ENCODE assay signal across 1 cellular context in genomic region chr5:37086466-37087178, GRCh38.
TF ChIP-seq lines count a peak whose summit lies in the region.

No MANE protein-coding gene starts in this region.

TF ChIP-seq in HepG2, 621 proteins besides CTCF, POLR2A, EP300 and RAD21 (continued from another document and continues in another):
- no peak for TF ChIP-seq SP1 (IDR thresholded peaks at IDR 0.05)
- no peak for TF ChIP-seq SP1 (CRISPR knock-in tag; IDR thresholded peaks at IDR 0.05)
- TF ChIP-seq HINFP (CRISPR knock-in tag; IDR thresholded peaks at IDR 0.05; ENCODE audit: low read depth) = no peak
- no peak; the same call in 1 of the 2 replicates for TF ChIP-seq FOXO1 (CRISPR knock-in tag; IDR thresholded peaks at IDR 0.05)
- TF ChIP-seq, protein P1, sequence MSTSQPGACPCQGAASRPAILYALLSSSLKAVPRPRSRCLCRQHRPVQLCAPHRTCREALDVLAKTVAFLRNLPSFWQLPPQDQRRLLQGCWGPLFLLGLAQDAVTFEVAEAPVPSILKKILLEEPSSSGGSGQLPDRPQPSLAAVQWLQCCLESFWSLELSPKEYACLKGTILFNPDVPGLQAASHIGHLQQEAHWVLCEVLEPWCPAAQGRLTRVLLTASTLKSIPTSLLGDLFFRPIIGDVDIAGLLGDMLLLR (CRISPR knock-in tag; IDR thresholded peaks at IDR 0.05) = no peak
- TF ChIP-seq PBX3 (CRISPR knock-in tag; IDR thresholded peaks at IDR 0.05; ENCODE audit: borderline replicate concordance) = no peak
- TF ChIP-seq NR2F1 (CRISPR knock-in tag; IDR thresholded peaks at IDR 0.05) = peak in 1 of 2 experiments; percentile 79; a peak in 2 of 4 replicates
- no peak for TF ChIP-seq MXD4 (CRISPR knock-in tag; IDR thresholded peaks at IDR 0.05)
- TF ChIP-seq MTF1 (CRISPR knock-in tag; IDR thresholded peaks at IDR 0.05) = no peak
- no peak for TF ChIP-seq MATR3 (CRISPR knock-in tag; IDR thresholded peaks at IDR 0.05)
- TF ChIP-seq HNF4A (CRISPR knock-in tag; IDR thresholded peaks at IDR 0.05) = peak; percentile 52
- peak; percentile 95 for TF ChIP-seq RERE (CRISPR knock-in tag; IDR thresholded peaks at IDR 0.05; ENCODE audit: low read depth)
- no peak for TF ChIP-seq AGO2 (optimal IDR thresholded peaks at IDR 0.05; ENCODE audit: low read depth, low read length)
- TF ChIP-seq, protein P2, sequence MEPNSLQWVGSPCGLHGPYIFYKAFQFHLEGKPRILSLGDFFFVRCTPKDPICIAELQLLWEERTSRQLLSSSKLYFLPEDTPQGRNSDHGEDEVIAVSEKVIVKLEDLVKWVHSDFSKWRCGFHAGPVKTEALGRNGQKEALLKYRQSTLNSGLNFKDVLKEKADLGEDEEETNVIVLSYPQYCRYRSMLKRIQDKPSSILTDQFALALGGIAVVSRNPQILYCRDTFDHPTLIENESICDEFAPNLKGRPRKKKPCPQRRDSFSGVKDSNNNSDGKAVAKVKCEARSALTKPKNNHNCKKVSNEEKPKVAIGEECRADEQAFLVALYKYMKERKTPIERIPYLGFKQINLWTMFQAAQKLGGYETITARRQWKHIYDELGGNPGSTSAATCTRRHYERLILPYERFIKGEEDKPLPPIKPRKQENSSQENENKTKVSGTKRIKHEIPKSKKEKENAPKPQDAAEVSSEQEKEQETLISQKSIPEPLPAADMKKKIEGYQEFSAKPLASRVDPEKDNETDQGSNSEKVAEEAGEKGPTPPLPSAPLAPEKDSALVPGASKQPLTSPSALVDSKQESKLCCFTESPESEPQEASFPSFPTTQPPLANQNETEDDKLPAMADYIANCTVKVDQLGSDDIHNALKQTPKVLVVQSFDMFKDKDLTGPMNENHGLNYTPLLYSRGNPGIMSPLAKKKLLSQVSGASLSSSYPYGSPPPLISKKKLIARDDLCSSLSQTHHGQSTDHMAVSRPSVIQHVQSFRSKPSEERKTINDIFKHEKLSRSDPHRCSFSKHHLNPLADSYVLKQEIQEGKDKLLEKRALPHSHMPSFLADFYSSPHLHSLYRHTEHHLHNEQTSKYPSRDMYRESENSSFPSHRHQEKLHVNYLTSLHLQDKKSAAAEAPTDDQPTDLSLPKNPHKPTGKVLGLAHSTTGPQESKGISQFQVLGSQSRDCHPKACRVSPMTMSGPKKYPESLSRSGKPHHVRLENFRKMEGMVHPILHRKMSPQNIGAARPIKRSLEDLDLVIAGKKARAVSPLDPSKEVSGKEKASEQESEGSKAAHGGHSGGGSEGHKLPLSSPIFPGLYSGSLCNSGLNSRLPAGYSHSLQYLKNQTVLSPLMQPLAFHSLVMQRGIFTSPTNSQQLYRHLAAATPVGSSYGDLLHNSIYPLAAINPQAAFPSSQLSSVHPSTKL (CRISPR knock-in tag; IDR thresholded peaks at IDR 0.05) = peak; percentile 32; the same call in 1 of the 2 replicates
- TF ChIP-seq, protein P3, sequence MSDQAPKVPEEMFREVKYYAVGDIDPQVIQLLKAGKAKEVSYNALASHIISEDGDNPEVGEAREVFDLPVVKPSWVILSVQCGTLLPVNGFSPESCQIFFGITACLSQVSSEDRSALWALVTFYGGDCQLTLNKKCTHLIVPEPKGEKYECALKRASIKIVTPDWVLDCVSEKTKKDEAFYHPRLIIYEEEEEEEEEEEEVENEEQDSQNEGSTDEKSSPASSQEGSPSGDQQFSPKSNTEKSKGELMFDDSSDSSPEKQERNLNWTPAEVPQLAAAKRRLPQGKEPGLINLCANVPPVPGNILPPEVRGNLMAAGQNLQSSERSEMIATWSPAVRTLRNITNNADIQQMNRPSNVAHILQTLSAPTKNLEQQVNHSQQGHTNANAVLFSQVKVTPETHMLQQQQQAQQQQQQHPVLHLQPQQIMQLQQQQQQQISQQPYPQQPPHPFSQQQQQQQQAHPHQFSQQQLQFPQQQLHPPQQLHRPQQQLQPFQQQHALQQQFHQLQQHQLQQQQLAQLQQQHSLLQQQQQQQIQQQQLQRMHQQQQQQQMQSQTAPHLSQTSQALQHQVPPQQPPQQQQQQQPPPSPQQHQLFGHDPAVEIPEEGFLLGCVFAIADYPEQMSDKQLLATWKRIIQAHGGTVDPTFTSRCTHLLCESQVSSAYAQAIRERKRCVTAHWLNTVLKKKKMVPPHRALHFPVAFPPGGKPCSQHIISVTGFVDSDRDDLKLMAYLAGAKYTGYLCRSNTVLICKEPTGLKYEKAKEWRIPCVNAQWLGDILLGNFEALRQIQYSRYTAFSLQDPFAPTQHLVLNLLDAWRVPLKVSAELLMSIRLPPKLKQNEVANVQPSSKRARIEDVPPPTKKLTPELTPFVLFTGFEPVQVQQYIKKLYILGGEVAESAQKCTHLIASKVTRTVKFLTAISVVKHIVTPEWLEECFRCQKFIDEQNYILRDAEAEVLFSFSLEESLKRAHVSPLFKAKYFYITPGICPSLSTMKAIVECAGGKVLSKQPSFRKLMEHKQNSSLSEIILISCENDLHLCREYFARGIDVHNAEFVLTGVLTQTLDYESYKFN (CRISPR knock-in tag; conservative IDR thresholded peaks at IDR 0.05) = 0 out of 2 replicates have a peak, but pooled peaks have one; percentile 12
- TF ChIP-seq XRCC5 (optimal IDR thresholded peaks at IDR 0.05; ENCODE audit: low read length) = no peak
- no peak for TF ChIP-seq ZNF543 (CRISPR knock-in tag; IDR thresholded peaks at IDR 0.05)
- TF ChIP-seq GPN1 (CRISPR knock-in tag; IDR thresholded peaks at IDR 0.05; ENCODE audit: borderline replicate concordance) = no peak
- TF ChIP-seq, protein P4, sequence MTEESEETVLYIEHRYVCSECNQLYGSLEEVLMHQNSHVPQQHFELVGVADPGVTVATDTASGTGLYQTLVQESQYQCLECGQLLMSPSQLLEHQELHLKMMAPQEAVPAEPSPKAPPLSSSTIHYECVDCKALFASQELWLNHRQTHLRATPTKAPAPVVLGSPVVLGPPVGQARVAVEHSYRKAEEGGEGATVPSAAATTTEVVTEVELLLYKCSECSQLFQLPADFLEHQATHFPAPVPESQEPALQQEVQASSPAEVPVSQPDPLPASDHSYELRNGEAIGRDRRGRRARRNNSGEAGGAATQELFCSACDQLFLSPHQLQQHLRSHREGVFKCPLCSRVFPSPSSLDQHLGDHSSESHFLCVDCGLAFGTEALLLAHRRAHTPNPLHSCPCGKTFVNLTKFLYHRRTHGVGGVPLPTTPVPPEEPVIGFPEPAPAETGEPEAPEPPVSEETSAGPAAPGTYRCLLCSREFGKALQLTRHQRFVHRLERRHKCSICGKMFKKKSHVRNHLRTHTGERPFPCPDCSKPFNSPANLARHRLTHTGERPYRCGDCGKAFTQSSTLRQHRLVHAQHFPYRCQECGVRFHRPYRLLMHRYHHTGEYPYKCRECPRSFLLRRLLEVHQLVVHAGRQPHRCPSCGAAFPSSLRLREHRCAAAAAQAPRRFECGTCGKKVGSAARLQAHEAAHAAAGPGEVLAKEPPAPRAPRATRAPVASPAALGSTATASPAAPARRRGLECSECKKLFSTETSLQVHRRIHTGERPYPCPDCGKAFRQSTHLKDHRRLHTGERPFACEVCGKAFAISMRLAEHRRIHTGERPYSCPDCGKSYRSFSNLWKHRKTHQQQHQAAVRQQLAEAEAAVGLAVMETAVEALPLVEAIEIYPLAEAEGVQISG (CRISPR knock-in tag; IDR thresholded peaks at IDR 0.05) = no peak
- no peak for TF ChIP-seq ZNF382 (CRISPR knock-in tag; IDR thresholded peaks at IDR 0.05; ENCODE audit: borderline replicate concordance)
- TF ChIP-seq JDP2 (CRISPR knock-in tag; IDR thresholded peaks at IDR 0.05; ENCODE audit: borderline replicate concordance) = no peak
- TF ChIP-seq ZIK1 (CRISPR knock-in tag; IDR thresholded peaks at IDR 0.05; ENCODE audit: borderline replicate concordance, low read depth) = no peak
- TF ChIP-seq, protein P5, sequence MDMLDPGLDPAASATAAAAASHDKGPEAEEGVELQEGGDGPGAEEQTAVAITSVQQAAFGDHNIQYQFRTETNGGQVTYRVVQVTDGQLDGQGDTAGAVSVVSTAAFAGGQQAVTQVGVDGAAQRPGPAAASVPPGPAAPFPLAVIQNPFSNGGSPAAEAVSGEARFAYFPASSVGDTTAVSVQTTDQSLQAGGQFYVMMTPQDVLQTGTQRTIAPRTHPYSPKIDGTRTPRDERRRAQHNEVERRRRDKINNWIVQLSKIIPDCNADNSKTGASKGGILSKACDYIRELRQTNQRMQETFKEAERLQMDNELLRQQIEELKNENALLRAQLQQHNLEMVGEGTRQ (IDR thresholded peaks at IDR 0.05; ENCODE audit: low read depth, low read length) = no peak
- TF ChIP-seq, protein P5 (CRISPR knock-in tag; IDR thresholded peaks at IDR 0.05; ENCODE audit: borderline replicate concordance) = no peak
- TF ChIP-seq TEAD2 (CRISPR knock-in tag; IDR thresholded peaks at IDR 0.05) = no peak
- no peak for TF ChIP-seq ZNF317 (CRISPR knock-in tag; IDR thresholded peaks at IDR 0.05)
- no peak for TF ChIP-seq ZNF138 (CRISPR knock-in tag; IDR thresholded peaks at IDR 0.05; ENCODE audit: low read depth)
